In the genomic region with DNA sequence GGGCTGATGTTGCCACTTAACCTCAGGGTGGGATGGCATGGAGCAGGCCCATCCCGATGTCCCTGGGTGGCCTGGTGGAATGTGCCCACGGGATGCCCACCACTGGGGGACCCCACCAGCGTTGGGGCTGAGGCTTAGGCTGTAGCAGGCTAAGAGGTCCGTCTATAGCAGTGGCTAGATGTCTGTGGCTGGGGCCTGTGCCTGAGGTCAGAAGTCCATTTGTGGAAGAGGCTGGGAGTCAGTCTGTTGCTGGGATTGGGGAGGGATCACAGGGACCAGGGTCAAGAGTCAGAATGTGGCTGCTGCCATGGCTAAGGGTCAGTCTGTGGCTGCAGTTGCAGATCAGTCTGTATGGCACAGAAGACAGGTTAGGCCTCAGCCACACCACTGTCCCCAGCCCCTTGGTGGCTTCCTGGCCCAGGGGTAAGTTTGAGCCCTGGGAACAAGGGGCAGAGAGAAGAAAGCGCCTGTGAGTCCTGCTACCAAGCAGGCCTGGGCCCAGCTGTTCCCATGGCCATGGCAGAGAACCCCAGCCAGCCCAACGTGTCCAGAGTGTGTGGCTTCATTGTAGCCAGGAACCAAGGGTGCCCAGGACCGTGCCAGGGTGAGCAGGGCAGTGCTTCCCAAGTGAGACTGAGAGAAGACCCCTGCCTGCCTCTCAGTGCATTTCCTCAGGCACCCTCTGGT, we compare ENCODE assay signal across 1 cellular context.
TF ChIP-seq lines count a peak whose summit lies in the region.

No MANE protein-coding gene starts in this region.

TF ChIP-seq in HepG2, 621 proteins besides CTCF, POLR2A, EP300 and RAD21 (continued from another document and continues in another):
- peak; percentile 54; the same call in 1 of the 2 replicates for TF ChIP-seq ARID4A (CRISPR knock-in tag; IDR thresholded peaks at IDR 0.05; ENCODE audit: borderline replicate concordance)
- TF ChIP-seq REXO4 (CRISPR knock-in tag; IDR thresholded peaks at IDR 0.05; ENCODE audit: borderline replicate concordance): no peak
- peak; percentile 81 for TF ChIP-seq SKI (IDR thresholded peaks at IDR 0.05; ENCODE audit: partially characterized antibody)
- TF ChIP-seq FOXP4 (CRISPR knock-in tag; IDR thresholded peaks at IDR 0.05): peak; percentile 57; the same call in 1 of the 2 replicates
- 0 out of 2 replicates have a peak, but pooled peaks have one; percentile 44 for TF ChIP-seq ZNF430 (CRISPR knock-in tag; IDR thresholded peaks at IDR 0.05)
- TF ChIP-seq PHF8 (CRISPR knock-in tag; IDR thresholded peaks at IDR 0.05): peak; percentile 20; the same call in 1 of the 2 replicates
- TF ChIP-seq GFI1 (CRISPR knock-in tag; IDR thresholded peaks at IDR 0.05; ENCODE audit: borderline replicate concordance): peak; percentile 65; the same call in 1 of the 2 replicates
- peak; percentile 54; the same call in 1 of the 2 replicates for TF ChIP-seq ISL2 (CRISPR knock-in tag; IDR thresholded peaks at IDR 0.05)
- TF ChIP-seq MTA1 (CRISPR knock-in tag; IDR thresholded peaks at IDR 0.05; ENCODE audit: borderline replicate concordance): peak; percentile 75; the same call in 1 of the 2 replicates
- TF ChIP-seq HDAC2 (CRISPR knock-in tag; IDR thresholded peaks at IDR 0.05): peak; percentile 40; the same call in 1 of the 2 replicates
- TF ChIP-seq ZNF260 (CRISPR knock-in tag; IDR thresholded peaks at IDR 0.05; ENCODE audit: borderline replicate concordance, low read depth): 0 out of 2 replicates have a peak, but pooled peaks have one; percentile 42
- TF ChIP-seq ZNF782 (CRISPR knock-in tag; IDR thresholded peaks at IDR 0.05; ENCODE audit: borderline replicate concordance): peak; percentile 57; the same call in 1 of the 2 replicates
- TF ChIP-seq ZMYM3 (CRISPR knock-in tag; IDR thresholded peaks at IDR 0.05): peak; percentile 84
- peak; percentile 73 for TF ChIP-seq ZFP91 (CRISPR knock-in tag; IDR thresholded peaks at IDR 0.05; ENCODE audit: borderline replicate concordance)
- peak; percentile 53; the same call in 1 of the 2 replicates for TF ChIP-seq ZNF3 (CRISPR knock-in tag; IDR thresholded peaks at IDR 0.05)
- peak; percentile 37; the same call in 1 of the 2 replicates for TF ChIP-seq ZNF331 (CRISPR knock-in tag; IDR thresholded peaks at IDR 0.05)
- peak; percentile 93 for TF ChIP-seq HNF4A (CRISPR knock-in tag; IDR thresholded peaks at IDR 0.05)
- TF ChIP-seq, protein P1, sequence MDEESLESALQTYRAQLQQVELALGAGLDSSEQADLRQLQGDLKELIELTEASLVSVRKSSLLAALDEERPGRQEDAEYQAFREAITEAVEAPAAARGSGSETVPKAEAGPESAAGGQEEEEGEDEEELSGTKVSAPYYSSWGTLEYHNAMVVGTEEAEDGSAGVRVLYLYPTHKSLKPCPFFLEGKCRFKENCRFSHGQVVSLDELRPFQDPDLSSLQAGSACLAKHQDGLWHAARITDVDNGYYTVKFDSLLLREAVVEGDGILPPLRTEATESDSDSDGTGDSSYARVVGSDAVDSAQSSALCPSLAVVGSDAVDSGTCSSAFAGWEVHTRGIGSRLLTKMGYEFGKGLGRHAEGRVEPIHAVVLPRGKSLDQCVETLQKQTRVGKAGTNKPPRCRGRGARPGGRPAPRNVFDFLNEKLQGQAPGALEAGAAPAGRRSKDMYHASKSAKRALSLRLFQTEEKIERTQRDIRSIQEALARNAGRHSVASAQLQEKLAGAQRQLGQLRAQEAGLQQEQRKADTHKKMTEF (CRISPR knock-in tag; IDR thresholded peaks at IDR 0.05): 0 out of 2 replicates have a peak, but pooled peaks have one; percentile 22
- no peak for TF ChIP-seq FOXA1 (IDR thresholded peaks at IDR 0.05)
- no peak for TF ChIP-seq FOXA1 (CRISPR knock-in tag; IDR thresholded peaks at IDR 0.05)
- TF ChIP-seq ZNF232 (CRISPR knock-in tag; IDR thresholded peaks at IDR 0.05; ENCODE audit: borderline replicate concordance): peak; percentile 36; the same call in 1 of the 2 replicates
- TF ChIP-seq HOXA3 (CRISPR knock-in tag; IDR thresholded peaks at IDR 0.05): peak; percentile 79
- TF ChIP-seq, protein P2, sequence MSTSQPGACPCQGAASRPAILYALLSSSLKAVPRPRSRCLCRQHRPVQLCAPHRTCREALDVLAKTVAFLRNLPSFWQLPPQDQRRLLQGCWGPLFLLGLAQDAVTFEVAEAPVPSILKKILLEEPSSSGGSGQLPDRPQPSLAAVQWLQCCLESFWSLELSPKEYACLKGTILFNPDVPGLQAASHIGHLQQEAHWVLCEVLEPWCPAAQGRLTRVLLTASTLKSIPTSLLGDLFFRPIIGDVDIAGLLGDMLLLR (CRISPR knock-in tag; IDR thresholded peaks at IDR 0.05): no peak
- peak; percentile 69; the same call in 1 of the 2 replicates for TF ChIP-seq ZSCAN25 (CRISPR knock-in tag; IDR thresholded peaks at IDR 0.05)
- TF ChIP-seq, protein P3, sequence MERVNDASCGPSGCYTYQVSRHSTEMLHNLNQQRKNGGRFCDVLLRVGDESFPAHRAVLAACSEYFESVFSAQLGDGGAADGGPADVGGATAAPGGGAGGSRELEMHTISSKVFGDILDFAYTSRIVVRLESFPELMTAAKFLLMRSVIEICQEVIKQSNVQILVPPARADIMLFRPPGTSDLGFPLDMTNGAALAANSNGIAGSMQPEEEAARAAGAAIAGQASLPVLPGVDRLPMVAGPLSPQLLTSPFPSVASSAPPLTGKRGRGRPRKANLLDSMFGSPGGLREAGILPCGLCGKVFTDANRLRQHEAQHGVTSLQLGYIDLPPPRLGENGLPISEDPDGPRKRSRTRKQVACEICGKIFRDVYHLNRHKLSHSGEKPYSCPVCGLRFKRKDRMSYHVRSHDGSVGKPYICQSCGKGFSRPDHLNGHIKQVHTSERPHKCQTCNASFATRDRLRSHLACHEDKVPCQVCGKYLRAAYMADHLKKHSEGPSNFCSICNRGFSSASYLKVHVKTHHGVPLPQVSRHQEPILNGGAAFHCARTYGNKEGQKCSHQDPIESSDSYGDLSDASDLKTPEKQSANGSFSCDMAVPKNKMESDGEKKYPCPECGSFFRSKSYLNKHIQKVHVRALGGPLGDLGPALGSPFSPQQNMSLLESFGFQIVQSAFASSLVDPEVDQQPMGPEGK (CRISPR knock-in tag; IDR thresholded peaks at IDR 0.05): peak; percentile 52; the same call in 1 of the 2 replicates
- peak; percentile 44; the same call in 1 of the 2 replicates for TF ChIP-seq GATAD2A (CRISPR knock-in tag; IDR thresholded peaks at IDR 0.05)
- TF ChIP-seq MYC (CRISPR knock-in tag; IDR thresholded peaks at IDR 0.05; ENCODE audit: borderline replicate concordance): peak; percentile 45; the same call in 1 of the 2 replicates
- TF ChIP-seq XRCC5 (optimal IDR thresholded peaks at IDR 0.05; ENCODE audit: low read length): peak; percentile 73
- TF ChIP-seq NR2C2 (CRISPR knock-in tag; IDR thresholded peaks at IDR 0.05; ENCODE audit: borderline replicate concordance): peak; percentile 79
- TF ChIP-seq MEIS1 (CRISPR knock-in tag; IDR thresholded peaks at IDR 0.05; ENCODE audit: borderline replicate concordance): peak; percentile 44; the same call in 1 of the 2 replicates
- TF ChIP-seq ZNF225 (CRISPR knock-in tag; IDR thresholded peaks at IDR 0.05): 0 out of 2 replicates have a peak, but pooled peaks have one; percentile 35
- TF ChIP-seq, protein P4, sequence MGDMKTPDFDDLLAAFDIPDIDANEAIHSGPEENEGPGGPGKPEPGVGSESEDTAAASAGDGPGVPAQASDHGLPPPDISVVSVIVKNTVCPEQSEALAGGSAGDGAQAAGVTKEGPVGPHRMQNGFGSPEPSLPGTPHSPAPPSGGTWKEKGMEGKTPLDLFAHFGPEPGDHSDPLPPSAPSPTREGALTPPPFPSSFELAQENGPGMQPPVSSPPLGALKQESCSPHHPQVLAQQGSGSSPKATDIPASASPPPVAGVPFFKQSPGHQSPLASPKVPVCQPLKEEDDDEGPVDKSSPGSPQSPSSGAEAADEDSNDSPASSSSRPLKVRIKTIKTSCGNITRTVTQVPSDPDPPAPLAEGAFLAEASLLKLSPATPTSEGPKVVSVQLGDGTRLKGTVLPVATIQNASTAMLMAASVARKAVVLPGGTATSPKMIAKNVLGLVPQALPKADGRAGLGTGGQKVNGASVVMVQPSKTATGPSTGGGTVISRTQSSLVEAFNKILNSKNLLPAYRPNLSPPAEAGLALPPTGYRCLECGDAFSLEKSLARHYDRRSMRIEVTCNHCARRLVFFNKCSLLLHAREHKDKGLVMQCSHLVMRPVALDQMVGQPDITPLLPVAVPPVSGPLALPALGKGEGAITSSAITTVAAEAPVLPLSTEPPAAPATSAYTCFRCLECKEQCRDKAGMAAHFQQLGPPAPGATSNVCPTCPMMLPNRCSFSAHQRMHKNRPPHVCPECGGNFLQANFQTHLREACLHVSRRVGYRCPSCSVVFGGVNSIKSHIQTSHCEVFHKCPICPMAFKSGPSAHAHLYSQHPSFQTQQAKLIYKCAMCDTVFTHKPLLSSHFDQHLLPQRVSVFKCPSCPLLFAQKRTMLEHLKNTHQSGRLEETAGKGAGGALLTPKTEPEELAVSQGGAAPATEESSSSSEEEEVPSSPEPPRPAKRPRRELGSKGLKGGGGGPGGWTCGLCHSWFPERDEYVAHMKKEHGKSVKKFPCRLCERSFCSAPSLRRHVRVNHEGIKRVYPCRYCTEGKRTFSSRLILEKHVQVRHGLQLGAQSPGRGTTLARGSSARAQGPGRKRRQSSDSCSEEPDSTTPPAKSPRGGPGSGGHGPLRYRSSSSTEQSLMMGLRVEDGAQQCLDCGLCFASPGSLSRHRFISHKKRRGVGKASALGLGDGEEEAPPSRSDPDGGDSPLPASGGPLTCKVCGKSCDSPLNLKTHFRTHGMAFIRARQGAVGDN (CRISPR knock-in tag; IDR thresholded peaks at IDR 0.05): peak; percentile 90
